ENCODE assay signal across 8 cellular contexts in genomic region chr17:78970834-78971763, GRCh38. TPM values are rescaled to one million over a fixed set of nuclear protein-coding genes. Genes with fewer than 3 reads are reported as not detected.
DNase-seq lines count a peak whose midpoint lies in the region; ATAC-seq, FAIRE-seq and TF ChIP-seq lines count a peak whose summit lies in the region.

No MANE protein-coding gene starts in this region.

- H3K36me3 ChIP-seq in OCI-LY7 (ENCODE audit: insufficient read depth, low read length): no peaks in the 10 kb centered on the region
- no peaks in the 10 kb centered on the region for H3K36me3 ChIP-seq in endothelial cell of umbilical vein (ENCODE audit: control insufficient read depth in 2 of 2, extremely low read depth in 1 of 2, insufficient read depth in 2 of 2, low read length in 2 of 2)

- H3K36me3 Mint-ChIP-seq in CD4-positive, alpha-beta T cell (ENCODE audit: low read depth): peaks cover 17% of the 10 kb centered on the region

- H3K27ac ChIP-seq in CD4-positive, alpha-beta T cell (ENCODE audit: low read depth, low read length): no peak overlapping the region
- H3K27ac ChIP-seq in OCI-LY7 (ENCODE audit: low read depth, low read length, poor library complexity, severe bottlenecking): no peak overlapping the region
- H3K27ac ChIP-seq in endothelial cell of umbilical vein (ENCODE audit: insufficient read depth, low read depth, low read length): no peak overlapping the region

- H3K27me3 ChIP-seq in CD4-positive, alpha-beta T cell (ENCODE audit: control insufficient read depth, insufficient read depth, low read length): no peaks in the 10 kb centered on the region
- H3K27me3 ChIP-seq in endothelial cell of umbilical vein (ENCODE audit: control insufficient read depth in 2 of 2, insufficient read depth in 2 of 2, low read length in 2 of 2): no peaks in the 10 kb centered on the region

- H3K27ac Mint-ChIP-seq in CD4-positive, alpha-beta T cell: peak overlapping the region; percentile 59

- TF ChIP-seq CTCF in CD4-positive, alpha-beta T cell (IDR thresholded peaks at IDR 0.05): peak; percentile 95
- TF ChIP-seq CTCF in OCI-LY7 (conservative IDR thresholded peaks at IDR 0.05; ENCODE audit: low read length): peak; percentile 99
- peak; percentile 76 to 83 for TF ChIP-seq CTCF in endothelial cell of umbilical vein (IDR thresholded peaks at IDR 0.05; ENCODE audit: extremely low read depth in 1 of 2, insufficient read depth in 1 of 2, low read depth in 1 of 2, low read length in 2 of 2)

- peaks cover 7% of the 10 kb centered on the region for H3K4me1 Mint-ChIP-seq in CD4-positive, alpha-beta T cell (ENCODE audit: low read depth)

- intact Hi-C loops in CD4-positive, alpha-beta T cell (cut with DNase I, micrococcal nuclease): loop anchor here (1.0 to 2.0 kb wide), 3 partner anchors 106 to 526 kb away; no protein-coding TSS in a partner anchor
- intact Hi-C loops in OCI-LY7 (cut with micrococcal nuclease; ENCODE audit: unreplicated experiment): loop anchor here (1.0 kb wide), 2 partner anchors 106 to 474 kb away; no protein-coding TSS in a partner anchor
- intact Hi-C loops in endothelial cell of umbilical vein (cut with micrococcal nuclease): loop anchor here (1.0 kb wide), 5 partner anchors 32 to 474 kb away; no protein-coding TSS in a partner anchor

- no peaks in the 10 kb centered on the region for H4K20me1 ChIP-seq in OCI-LY7 (ENCODE audit: insufficient read depth, low read length)
- H4K20me1 ChIP-seq in endothelial cell of umbilical vein (replicated peaks; ENCODE audit: control insufficient read depth, extremely low read depth, insufficient read depth, low read length): no peaks in the 10 kb centered on the region

- H3K9me3 Mint-ChIP-seq in CD4-positive, alpha-beta T cell: no peaks in the 10 kb centered on the region

- dilution Hi-C loops in endothelial cell of umbilical vein (cut with MboI; ENCODE audit: extremely low pct_ligation_motif_present, low sequenced_read_pairs): no loop called here

- no peak for TF ChIP-seq POLR2A in endothelial cell of umbilical vein (IDR thresholded peaks at IDR 0.05; ENCODE audit: low read depth, low read length)

- H3K79me2 ChIP-seq in OCI-LY7 (ENCODE audit: insufficient read depth, low read depth, low read length) (no peaks in the 10 kb centered on the region), endothelial cell of umbilical vein (ENCODE audit: control insufficient read depth, insufficient read depth, low read length) (no peaks in the 10 kb centered on the region)

- DNase-seq in CD4-positive, alpha-beta T cell: peak; percentile 67 to 82 (median 75)
- peak; percentile 95 for DNase-seq in HuH-7 (ENCODE audit: low spot score)
- DNase-seq in OCI-LY7 (ENCODE audit: low spot score): peak; percentile 85
- DNase-seq in activated CD8-positive, alpha-beta memory T cell treated with anti-CD3 and anti-CD28 coated beads, Interleukin-2, amount 50 U/mL, for 48 hours: peak; percentile 91
- DNase-seq in endothelial cell of umbilical vein (ENCODE audit: low read depth, low spot score): peak; percentile 74
- DNase-seq in mucosa of gallbladder (ENCODE audit: low spot score): peak; percentile 83
- DNase-seq in stimulated activated CD8-positive, alpha-beta memory T cell treated with anti-CD3 and anti-CD28 coated beads, Interleukin-7, amount 100 ng/mL, for 1 hour (ENCODE audit: low read depth in 2 of 2): peak; percentile 61 to 71

- no peaks in the 10 kb centered on the region for H3K9me3 ChIP-seq in CD4-positive, alpha-beta T cell (ENCODE audit: control insufficient read depth, low read length)
- H3K9me3 ChIP-seq in OCI-LY7 (ENCODE audit: low read length) (no peaks in the 10 kb centered on the region), endothelial cell of umbilical vein (replicated peaks; ENCODE audit: control insufficient read depth, insufficient read depth, low read length) (no peaks in the 10 kb centered on the region)

- no peak overlapping the region for H3K4me3 ChIP-seq in OCI-LY7 (ENCODE audit: low read depth, low read length, poor library complexity, severe bottlenecking)
- no peak overlapping the region for H3K4me3 ChIP-seq in endothelial cell of umbilical vein (replicated peaks in 1 of 3; ENCODE audit: insufficient read depth in 1 of 3, low read depth in 1 of 3, low read length in 3 of 3)

- H3K4me1 ChIP-seq in OCI-LY7 (ENCODE audit: insufficient read depth, low read length, poor library complexity, severe bottlenecking) (peaks cover 8% of the 10 kb centered on the region), endothelial cell of umbilical vein (ENCODE audit: control insufficient read depth, extremely low read depth, insufficient read depth, low read length) (no peaks in the 10 kb centered on the region)

- H3K4me2 ChIP-seq in OCI-LY7 (ENCODE audit: low read length): no peak overlapping the region
- no peak overlapping the region for H3K4me2 ChIP-seq in endothelial cell of umbilical vein (ENCODE audit: insufficient read depth, low read length)

- H3K9ac ChIP-seq in endothelial cell of umbilical vein (replicated peaks; ENCODE audit: extremely low read depth, insufficient read depth, low read length): no peak overlapping the region

- FAIRE-seq in endothelial cell of umbilical vein (lab: Jason Lieb, UNC): peak; percentile 84

- BruUV-seq in OCI-LY7 (replicated peaks; lab: Mats Ljungman, UMichigan) (no TSS peak), endothelial cell of umbilical vein (replicated peaks; lab: Mats Ljungman, UMichigan) (no TSS peak)

- peak overlapping the region; percentile 40 for H3K4me3 Mint-ChIP-seq in CD4-positive, alpha-beta T cell

- POLR2A ChIA-PET in CD4-positive, alpha-beta T cell (lab: Charles Lee): interaction anchor here (0.6 to 1.0 kb wide), 2 partner anchors 105 to 474 kb away, joined by 3 to 5 read pairs; no protein-coding TSS in a partner anchor
- POLR2A ChIA-PET in OCI-LY7 (lab: Charles Lee) (no interaction called here), endothelial cell of umbilical vein (lab: Charles Lee) (no interaction called here)

- no peaks in the 10 kb centered on the region for H3K9me2 ChIP-seq in OCI-LY7 (ENCODE audit: insufficient read depth, low read length)

- H2AFZ ChIP-seq in OCI-LY7 (ENCODE audit: low read length) (no peak overlapping the region), endothelial cell of umbilical vein (ENCODE audit: low read depth, low read length) (peak overlapping the region; percentile 93)

- CTCF ChIA-PET in CD4-positive, alpha-beta T cell (lab: Charles Lee): interaction anchor here (0.6 to 2.0 kb wide), 5 partner anchors 10 to 474 kb away, joined by 3 to 14 read pairs (median 3); no protein-coding TSS in a partner anchor
- CTCF ChIA-PET in OCI-LY7 (lab: Charles Lee; ENCODE audit: unreplicated experiment) (interaction anchor here (0.6 to 1.5 kb wide), 5 partner anchors 18 to 1659 kb away, joined by 3 to 5 read pairs (median 3); no protein-coding TSS in a partner anchor), endothelial cell of umbilical vein (lab: Charles Lee) (interaction anchor here (0.6 to 9.1 kb wide), 42 partner anchors 8 to 474 kb away, joined by 3 to 171 read pairs (median 6); partner anchors contain the start of genes CANT1, LGALS3BP, TIMP2 and USP36)

- H3K9me1 ChIP-seq in endothelial cell of umbilical vein (replicated peaks; ENCODE audit: control insufficient read depth, extremely low read depth, insufficient read depth, low read length): no peaks in the 10 kb centered on the region

- no peaks in the 10 kb centered on the region for H3K27me3 Mint-ChIP-seq in CD4-positive, alpha-beta T cell

- ATAC-seq in CD4-positive, alpha-beta T cell (ENCODE audit: poor library complexity): peak; percentile 84
- no peak for ATAC-seq in GM21526 (IDR thresholded peaks at IDR 0.05; ENCODE audit: low FRiP score, unreplicated experiment)

RNA-seq across cellular contexts. Expression of gene LGALS3BP, which starts 8.6 kb away (rescaled TPM):
- total RNA-seq in CD4-positive, alpha-beta T cell: 10 to 100 TPM; 38.8 to 41.0 TPM
- total RNA-seq in OCI-LY7 (2014; rRNA removed; shearing (Covaris generic)): 0.88 TPM in 1 of 2 replicates, not detected in the other
- total RNA-seq in OCI-LY7 (2022): 1.3 and 1.7 TPM in 2 replicates
- 0.76 and 1.3 TPM in 2 replicates for total RNA-seq in endothelial cell of umbilical vein
- 0.77 and 1.3 TPM in 2 replicates for polyA plus RNA-seq in endothelial cell of umbilical vein
- polyA plus RNA-seq in endothelial cell of umbilical vein (2011; cell fraction: cytosol; rRNA removed): 0.41 and 0.48 TPM in 2 replicates
- 2.1 and 2.2 TPM in 2 replicates for polyA plus RNA-seq in endothelial cell of umbilical vein (2011; cell fraction: nucleus; rRNA removed)
- polyA plus RNA-seq in endothelial cell of umbilical vein (2012): 0.83 and 1.7 TPM in 2 replicates
- polyA minus RNA-seq in endothelial cell of umbilical vein: 0.28 and 1.6 TPM in 2 replicates
- 171 TPM for polyA minus RNA-seq in endothelial cell of umbilical vein (2011; cell fraction: cytosol; rRNA and poly(A)+ RNA removed)
- 0.19 and 1.2 TPM in 2 replicates for polyA minus RNA-seq in endothelial cell of umbilical vein (2011; cell fraction: nucleus; rRNA and poly(A)+ RNA removed)
- 761 TPM for total RNA-seq in mucosa of gallbladder

RNA-seq across cellular contexts. Expression of gene CANT1, which starts 38.5 kb away (rescaled TPM):
- total RNA-seq in CD4-positive, alpha-beta T cell: 10 to 100 TPM; 28.3 to 30.0 TPM
- 36.3 and 37.2 TPM in 2 replicates for total RNA-seq in OCI-LY7 (2014; rRNA removed; shearing (Covaris generic))
- total RNA-seq in OCI-LY7 (2022) (51.7 and 60.5 TPM in 2 replicates), endothelial cell of umbilical vein (76.4 and 93.6 TPM in 2 replicates), mucosa of gallbladder (132 TPM)
- 85.0 and 95.4 TPM in 2 replicates for polyA plus RNA-seq in endothelial cell of umbilical vein
- polyA plus RNA-seq in endothelial cell of umbilical vein (2011; cell fraction: cytosol; rRNA removed): 59.3 and 68.6 TPM in 2 replicates
- polyA plus RNA-seq in endothelial cell of umbilical vein (2011; cell fraction: nucleus; rRNA removed): 45.2 and 48.6 TPM in 2 replicates
- polyA plus RNA-seq in endothelial cell of umbilical vein (2012): 72.2 and 72.9 TPM in 2 replicates
- polyA minus RNA-seq in endothelial cell of umbilical vein: 78.7 and 93.9 TPM in 2 replicates
- 25.1 TPM for polyA minus RNA-seq in endothelial cell of umbilical vein (2011; cell fraction: cytosol; rRNA and poly(A)+ RNA removed)
- polyA minus RNA-seq in endothelial cell of umbilical vein (2011; cell fraction: nucleus; rRNA and poly(A)+ RNA removed): 29.4 and 42.9 TPM in 2 replicates

RNA-seq across cellular contexts. Expression of gene TIMP2, which starts 45.9 kb away (rescaled TPM):
- total RNA-seq in CD4-positive, alpha-beta T cell: 1 to 10 TPM; 6.2 to 7.0 TPM
- total RNA-seq in OCI-LY7 (2014; rRNA removed; shearing (Covaris generic)): 0.54 and 0.57 TPM in 2 replicates
- not detected in 2 replicates for total RNA-seq in OCI-LY7 (2022)
- 280 and 318 TPM in 2 replicates for total RNA-seq in endothelial cell of umbilical vein
- 115 and 138 TPM in 2 replicates for polyA plus RNA-seq in endothelial cell of umbilical vein
- polyA plus RNA-seq in endothelial cell of umbilical vein (2011; cell fraction: cytosol; rRNA removed): 179 and 210 TPM in 2 replicates
- polyA plus RNA-seq in endothelial cell of umbilical vein (2011; cell fraction: nucleus; rRNA removed): 89.1 and 95.1 TPM in 2 replicates
- 330 and 543 TPM in 2 replicates for polyA plus RNA-seq in endothelial cell of umbilical vein (2012)
- 124 and 137 TPM in 2 replicates for polyA minus RNA-seq in endothelial cell of umbilical vein
- polyA minus RNA-seq in endothelial cell of umbilical vein (2011; cell fraction: cytosol; rRNA and poly(A)+ RNA removed): 27.8 TPM
- 35.3 and 36.4 TPM in 2 replicates for polyA minus RNA-seq in endothelial cell of umbilical vein (2011; cell fraction: nucleus; rRNA and poly(A)+ RNA removed)
- 377 TPM for total RNA-seq in mucosa of gallbladder

RNA-seq across cellular contexts. Expression of gene C1QTNF1, which starts 52.9 kb away (rescaled TPM):
- not detected for total RNA-seq in CD4-positive, alpha-beta T cell
- total RNA-seq in OCI-LY7 (2014; rRNA removed; shearing (Covaris generic)): not detected in 2 replicates
- total RNA-seq in OCI-LY7 (2022) (not detected in 2 replicates), endothelial cell of umbilical vein (3.8 and 4.0 TPM in 2 replicates), mucosa of gallbladder (45.3 TPM)
- 2.5 and 3.1 TPM in 2 replicates for polyA plus RNA-seq in endothelial cell of umbilical vein
- 1.6 and 1.7 TPM in 2 replicates for polyA plus RNA-seq in endothelial cell of umbilical vein (2011; cell fraction: cytosol; rRNA removed)
- polyA plus RNA-seq in endothelial cell of umbilical vein (2011; cell fraction: nucleus; rRNA removed): 0.76 and 1.2 TPM in 2 replicates
- 0.83 and 1.5 TPM in 2 replicates for polyA plus RNA-seq in endothelial cell of umbilical vein (2012)
- polyA minus RNA-seq in endothelial cell of umbilical vein: 0.66 and 0.79 TPM in 2 replicates
- not detected for polyA minus RNA-seq in endothelial cell of umbilical vein (2011; cell fraction: cytosol; rRNA and poly(A)+ RNA removed)
- polyA minus RNA-seq in endothelial cell of umbilical vein (2011; cell fraction: nucleus; rRNA and poly(A)+ RNA removed): 0.34 and 0.53 TPM in 2 replicates

Comparison
In these comparisons a context has a peak if more than half of its experiments do, and no peak if none do; other contexts are left out.
1. RNA of gene LGALS3BP, which starts 8.6 kb away (total RNA-seq): 761 TPM in mucosa of gallbladder (single experiment); 38.8 to 41.0 TPM in CD4-positive, alpha-beta T cell, 0.88 to 1.7 TPM in OCI-LY7 and 0.76 to 1.3 TPM in endothelial cell of umbilical vein; every median in the first group is over 10 times any median in the second.
2. RNA of gene TIMP2, which starts 45.9 kb away (total RNA-seq): 377 TPM in mucosa of gallbladder (single experiment) and 280 to 318 TPM in endothelial cell of umbilical vein; 6.2 to 7.0 TPM in CD4-positive, alpha-beta T cell and 0.54 to 0.57 TPM in OCI-LY7; every median in the first group is over 10 times any median in the second.
3. Peak in every context shown above with its lines, with median percentiles within 50 percentile points of each other: DNase-seq and CTCF ChIP-seq.